1 cellular context compared by ENCODE assay signal in genomic region chr2:236335696-236336574, GRCh38.
TF ChIP-seq lines count a peak whose summit lies in the region.

No MANE protein-coding gene starts in this region.

TF ChIP-seq in IMR-90, 13 proteins besides CTCF, POLR2A, EP300 and RAD21 (continued from another document):
- TF ChIP-seq, protein P1, sequence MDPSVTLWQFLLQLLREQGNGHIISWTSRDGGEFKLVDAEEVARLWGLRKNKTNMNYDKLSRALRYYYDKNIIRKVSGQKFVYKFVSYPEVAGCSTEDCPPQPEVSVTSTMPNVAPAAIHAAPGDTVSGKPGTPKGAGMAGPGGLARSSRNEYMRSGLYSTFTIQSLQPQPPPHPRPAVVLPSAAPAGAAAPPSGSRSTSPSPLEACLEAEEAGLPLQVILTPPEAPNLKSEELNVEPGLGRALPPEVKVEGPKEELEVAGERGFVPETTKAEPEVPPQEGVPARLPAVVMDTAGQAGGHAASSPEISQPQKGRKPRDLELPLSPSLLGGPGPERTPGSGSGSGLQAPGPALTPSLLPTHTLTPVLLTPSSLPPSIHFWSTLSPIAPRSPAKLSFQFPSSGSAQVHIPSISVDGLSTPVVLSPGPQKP (IDR thresholded peaks at IDR 0.05; ENCODE audit: borderline replicate concordance, low read depth, low read length), result no peak
- TF ChIP-seq, protein P2, sequence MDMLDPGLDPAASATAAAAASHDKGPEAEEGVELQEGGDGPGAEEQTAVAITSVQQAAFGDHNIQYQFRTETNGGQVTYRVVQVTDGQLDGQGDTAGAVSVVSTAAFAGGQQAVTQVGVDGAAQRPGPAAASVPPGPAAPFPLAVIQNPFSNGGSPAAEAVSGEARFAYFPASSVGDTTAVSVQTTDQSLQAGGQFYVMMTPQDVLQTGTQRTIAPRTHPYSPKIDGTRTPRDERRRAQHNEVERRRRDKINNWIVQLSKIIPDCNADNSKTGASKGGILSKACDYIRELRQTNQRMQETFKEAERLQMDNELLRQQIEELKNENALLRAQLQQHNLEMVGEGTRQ (IDR thresholded peaks at IDR 0.05; ENCODE audit: low read depth, low read length), result no peak
- no peak for TF ChIP-seq CEBPB (IDR thresholded peaks at IDR 0.05; ENCODE audit: low read depth, low read length)
- no peak for TF ChIP-seq MXI1 (IDR thresholded peaks at IDR 0.05; ENCODE audit: borderline replicate concordance, low read depth, low read length)
- no peak for TF ChIP-seq BHLHE40 (IDR thresholded peaks at IDR 0.05; ENCODE audit: low read depth, low read length)
- TF ChIP-seq MAFK (IDR thresholded peaks at IDR 0.05; ENCODE audit: low read depth, low read length), result no peak
- TF ChIP-seq CHD1 (IDR thresholded peaks at IDR 0.05; ENCODE audit: low read depth, low read length), result no peak
